ENCODE assay signal across 1 cellular context in the genomic region with DNA sequence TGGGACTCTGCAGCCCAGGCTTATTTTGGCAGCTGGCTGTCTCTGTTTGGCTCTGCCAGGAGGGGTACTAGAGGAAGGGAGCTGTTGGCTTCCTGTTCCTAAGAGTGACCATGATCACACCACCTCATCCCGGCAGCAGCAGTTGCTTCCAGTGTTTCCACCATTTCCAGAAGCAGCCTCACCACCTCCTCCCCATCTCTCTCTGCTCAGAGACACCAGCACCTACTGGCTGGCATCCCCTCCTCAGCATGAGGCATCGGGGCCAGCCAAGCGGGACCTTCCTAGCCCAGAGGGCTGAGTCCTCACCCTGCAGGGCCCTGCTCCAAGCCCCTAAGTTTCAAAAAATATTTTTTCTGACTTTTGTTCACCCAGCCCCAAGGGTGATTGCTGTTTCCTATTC.
TF ChIP-seq lines count a peak whose summit lies in the region.

No MANE protein-coding gene starts in this region.

TF ChIP-seq in IMR-90, 13 proteins besides CTCF, POLR2A, EP300 and RAD21:
- TF ChIP-seq BHLHE40 (IDR thresholded peaks at IDR 0.05; ENCODE audit: low read depth, low read length): no peak
- TF ChIP-seq, protein P1, sequence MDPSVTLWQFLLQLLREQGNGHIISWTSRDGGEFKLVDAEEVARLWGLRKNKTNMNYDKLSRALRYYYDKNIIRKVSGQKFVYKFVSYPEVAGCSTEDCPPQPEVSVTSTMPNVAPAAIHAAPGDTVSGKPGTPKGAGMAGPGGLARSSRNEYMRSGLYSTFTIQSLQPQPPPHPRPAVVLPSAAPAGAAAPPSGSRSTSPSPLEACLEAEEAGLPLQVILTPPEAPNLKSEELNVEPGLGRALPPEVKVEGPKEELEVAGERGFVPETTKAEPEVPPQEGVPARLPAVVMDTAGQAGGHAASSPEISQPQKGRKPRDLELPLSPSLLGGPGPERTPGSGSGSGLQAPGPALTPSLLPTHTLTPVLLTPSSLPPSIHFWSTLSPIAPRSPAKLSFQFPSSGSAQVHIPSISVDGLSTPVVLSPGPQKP (IDR thresholded peaks at IDR 0.05; ENCODE audit: borderline replicate concordance, low read depth, low read length): no peak
- TF ChIP-seq RCOR1 (IDR thresholded peaks at IDR 0.05; ENCODE audit: insufficient replicate concordance, low read length): no peak
- TF ChIP-seq, protein P2, sequence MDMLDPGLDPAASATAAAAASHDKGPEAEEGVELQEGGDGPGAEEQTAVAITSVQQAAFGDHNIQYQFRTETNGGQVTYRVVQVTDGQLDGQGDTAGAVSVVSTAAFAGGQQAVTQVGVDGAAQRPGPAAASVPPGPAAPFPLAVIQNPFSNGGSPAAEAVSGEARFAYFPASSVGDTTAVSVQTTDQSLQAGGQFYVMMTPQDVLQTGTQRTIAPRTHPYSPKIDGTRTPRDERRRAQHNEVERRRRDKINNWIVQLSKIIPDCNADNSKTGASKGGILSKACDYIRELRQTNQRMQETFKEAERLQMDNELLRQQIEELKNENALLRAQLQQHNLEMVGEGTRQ (IDR thresholded peaks at IDR 0.05; ENCODE audit: low read depth, low read length): no peak
- no peak for TF ChIP-seq CEBPB (IDR thresholded peaks at IDR 0.05; ENCODE audit: low read depth, low read length)
- TF ChIP-seq MAZ (IDR thresholded peaks at IDR 0.05; ENCODE audit: borderline replicate concordance, low read depth, low read length): no peak
- TF ChIP-seq CHD1 (IDR thresholded peaks at IDR 0.05; ENCODE audit: low read depth, low read length): no peak
- TF ChIP-seq NFE2L2 (IDR thresholded peaks at IDR 0.05; ENCODE audit: low read depth, low read length): no peak
- TF ChIP-seq RFX5 (IDR thresholded peaks at IDR 0.05; ENCODE audit: low read depth, low read length): no peak
